Comparison of ENCODE assay signal across 8 cellular contexts in the genomic region with DNA sequence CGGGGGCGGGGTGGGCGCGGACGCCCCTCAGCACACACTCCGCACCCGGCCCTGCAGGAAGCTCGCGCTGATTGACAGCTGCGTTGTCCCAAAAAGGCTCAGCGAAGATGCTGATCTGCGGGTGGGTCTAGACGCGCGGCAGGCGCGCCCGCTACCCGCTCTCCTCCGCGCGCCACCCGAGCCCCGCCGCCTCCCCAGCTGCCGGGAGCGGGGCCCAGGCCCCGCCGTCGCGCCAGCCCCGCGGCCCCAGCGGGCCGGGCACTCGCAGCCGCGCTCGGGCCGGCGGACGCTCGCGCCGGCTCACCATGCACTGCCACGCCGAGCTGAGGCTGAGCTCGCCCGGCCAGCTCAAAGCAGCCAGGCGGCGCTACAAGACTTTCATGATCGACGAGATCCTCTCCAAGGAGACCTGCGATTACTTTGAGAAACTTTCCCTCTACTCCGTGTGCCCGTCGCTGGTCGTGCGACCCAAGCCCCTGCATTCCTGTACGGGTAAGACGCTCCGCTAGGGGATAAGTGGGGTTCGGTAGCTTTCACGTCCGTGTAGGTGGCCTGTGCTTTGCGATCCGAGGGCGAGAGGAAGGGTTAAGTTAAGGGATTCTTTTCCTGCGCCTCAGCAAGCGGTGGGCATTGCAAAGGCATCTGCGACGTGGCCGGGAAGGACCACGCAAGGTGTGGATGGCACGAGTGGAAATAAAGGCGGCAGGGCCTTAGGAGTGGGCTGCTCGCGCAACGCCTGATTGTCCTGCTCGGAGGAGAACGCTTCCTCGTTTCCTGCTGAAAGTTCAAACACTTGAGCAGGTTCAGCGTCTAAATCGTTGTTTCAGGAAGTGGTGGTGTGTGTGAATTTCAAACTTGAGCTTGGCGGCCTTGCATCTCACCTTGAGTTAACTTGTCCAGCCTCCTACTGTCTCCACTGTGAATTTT. TPM values are rescaled to one million over a fixed set of nuclear protein-coding genes. Genes with fewer than 3 reads are reported as not detected.
DNase-seq lines count a peak whose midpoint lies in the region; ATAC-seq and TF ChIP-seq lines count a peak whose summit lies in the region.

A gene with protein sequence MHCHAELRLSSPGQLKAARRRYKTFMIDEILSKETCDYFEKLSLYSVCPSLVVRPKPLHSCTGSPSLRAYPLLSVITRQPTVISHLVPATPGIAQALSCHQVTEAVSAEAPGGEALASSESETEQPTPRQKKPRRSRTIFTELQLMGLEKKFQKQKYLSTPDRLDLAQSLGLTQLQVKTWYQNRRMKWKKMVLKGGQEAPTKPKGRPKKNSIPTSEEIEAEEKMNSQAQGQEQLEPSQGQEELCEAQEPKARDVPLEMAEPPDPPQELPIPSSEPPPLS (plus strand): TSS at position 118 of the 927 bp plus-strand sequence. CDS start 188 bp downstream, at position 306.

- peaks cover 27% of the 10 kb centered on the region for H3K27me3 ChIP-seq in ascending aorta

- intact Hi-C loops in ascending aorta (cut with DNase I) = no loop called here

- H3K27ac ChIP-seq in ascending aorta = no peak within 1 kb of the TSS

- H3K4me1 ChIP-seq in ascending aorta = peaks cover 3 to 18% of the 10 kb centered on the region in 2 donors

- no peaks in the 10 kb centered on the region for H3K36me3 ChIP-seq in ascending aorta

- H3K4me3 ChIP-seq in ascending aorta (peak within 1 kb of the TSS; percentile 39 to 58), retinal pigment epithelial cell (ENCODE audit: low read length) (peak within 1 kb of the TSS; percentile 29)

- no peak for ATAC-seq in GM18867 (IDR thresholded peaks at IDR 0.05; ENCODE audit: unreplicated experiment)

- DNase-seq in activated CD4-positive, alpha-beta T cell treated with anti-CD3 and anti-CD28 coated beads for 24 hours (ENCODE audit: low read depth in 2 of 2) = peak; percentile 4 to 7
- no peak for DNase-seq in activated CD4-positive, alpha-beta T cell treated with anti-CD3 and anti-CD28 coated beads for 1 hour
- DNase-seq in NCI-H1930 (lab: John Stamatoyannopoulos, UW) (peak; percentile 26 to 48), ascending aorta (ENCODE audit: low spot score in 2 of 2) (no peak), hepatic stellate cell (ENCODE audit: low spot score) (peak; percentile 43), retinal pigment epithelial cell (ENCODE audit: low read depth) (peak; percentile 28), HCEC 1CT (no peak)

- no peaks in the 10 kb centered on the region for H3K9me3 ChIP-seq in ascending aorta

- TF ChIP-seq CTCF in ascending aorta (IDR thresholded peaks at IDR 0.05) (no peak), retinal pigment epithelial cell (conservative IDR thresholded peaks at IDR 0.05; ENCODE audit: low read depth, low read length) (peak; percentile 67)

RNA-seq across cellular contexts. Expression of the gene that starts here (rescaled TPM):
- not detected for total RNA-seq in ascending aorta

Comparison
In these comparisons a context has a peak if more than half of its experiments do, and no peak if none do; other contexts are left out.
1. DNase-seq: peak in activated CD4-positive, alpha-beta T cell treated with anti-CD3 and anti-CD28 coated beads for 24 hours (2 of 2), NCI-H1930 (2 of 2), hepatic stellate cell (single experiment) and retinal pigment epithelial cell (single experiment); none in activated CD4-positive, alpha-beta T cell treated with anti-CD3 and anti-CD28 coated beads for 1 hour (single experiment), ascending aorta (0 of 2) and HCEC 1CT (single experiment).